Comparison of ENCODE assay signal across 8 cellular contexts in genomic region chr12:64450711-64451486, GRCh38. TPM values are rescaled to one million over a fixed set of nuclear protein-coding genes. Genes with fewer than 3 reads are reported as not detected.
A peak's percentile ranks its signal among the peaks of the same experiment; 100 is the strongest.
DNase-seq lines count a peak whose midpoint lies in the region; ATAC-seq and TF ChIP-seq lines count a peak whose summit lies in the region.

No MANE protein-coding gene starts in this region.

- peaks cover 13 to 34% of the 10 kb centered on the region in 2 donors for H3K4me1 ChIP-seq in adrenal gland (replicated peaks in 1 of 2)
- peaks cover 8% of the 10 kb centered on the region for H3K4me1 ChIP-seq in stomach smooth muscle (ENCODE audit: control insufficient read depth, insufficient read depth, low read length)

- no peak for TF ChIP-seq CTCF in adrenal gland (IDR thresholded peaks at IDR 0.05)

- ATAC-seq in GM18873 (IDR thresholded peaks at IDR 0.05; ENCODE audit: low FRiP score, unreplicated experiment), result no peak

- H3K4me3 ChIP-seq in adrenal gland (peak overlapping the region in 3 of 4 donors; percentile 89 to 98 (median 98)), stomach smooth muscle (ENCODE audit: low read length in 2 of 2) (peak overlapping the region; percentile 97)

- H3K27ac ChIP-seq in adrenal gland (peak overlapping the region in 2 of 5 donors; percentile 6 to 99), stomach smooth muscle (ENCODE audit: low read length) (peak overlapping the region; percentile 81)

- peak overlapping the region; percentile 88 to 93 for H3K9ac ChIP-seq in stomach smooth muscle (ENCODE audit: low read length in 2 of 2)

- no peak for TF ChIP-seq POLR2A in adrenal gland (IDR thresholded peaks at IDR 0.05)

- 21 to 26% (median 24%) methylated on average over 8 of the region's 8 CpGs for WGBS in adrenal gland, 4 donors

- intact Hi-C loops in adrenal gland (cut with DNase I), result no loop called here

- DNase-seq in A172 (ENCODE audit: low spot score) (peak; percentile 26), GM03348 (ENCODE audit: low spot score) (peak; percentile 13), NCI-H510A (lab: John Stamatoyannopoulos, UW) (peak; percentile 2), adrenal gland (no peak), islet precursor cell (peak; percentile 63), T-helper 9 cell (no peak)

- no peaks in the 10 kb centered on the region for H3K27me3 ChIP-seq in adrenal gland
- H3K27me3 ChIP-seq in stomach smooth muscle (ENCODE audit: control insufficient read depth in 1 of 2, insufficient read depth in 2 of 2, low read length in 2 of 2), result no peaks in the 10 kb centered on the region

- no peaks in the 10 kb centered on the region for H3K9me3 ChIP-seq in adrenal gland (replicated peaks in 1 of 3)
- H3K9me3 ChIP-seq in stomach smooth muscle (ENCODE audit: control insufficient read depth in 2 of 2, low read length in 2 of 2), result no peaks in the 10 kb centered on the region

- H3K36me3 ChIP-seq in adrenal gland (replicated peaks in 1 of 2) (peaks cover 0 to 28% of the 10 kb centered on the region in 2 donors), stomach smooth muscle (ENCODE audit: control insufficient read depth in 2 of 2, insufficient read depth in 2 of 2, low read length in 2 of 2) (peaks cover 4 to 6% of the 10 kb centered on the region in 2 donors)

RNA-seq across cellular contexts. Expression of gene TBK1, which starts 1.0 kb away (rescaled TPM):
- 40.9 and 43.8 TPM in 2 replicates for total RNA-seq in A172 (2014; rRNA removed; shearing (Covaris generic))
- total RNA-seq in adrenal gland, result 10 to 100 TPM; 19.0 to 38.3 (median 25.5) TPM
- polyA plus RNA-seq in adrenal gland, result 10 to 100 TPM; 16.0 to 48.3 (median 18.6) TPM

RNA-seq across cellular contexts. Expression of gene XPOT, which starts 46.7 kb away (rescaled TPM):
- 81.7 and 97.4 TPM in 2 replicates for total RNA-seq in A172 (2014; rRNA removed; shearing (Covaris generic))
- total RNA-seq in adrenal gland, result 10 to 100 TPM; 30.6 to 59.1 (median 47.5) TPM
- 10 to 100 TPM; 12.4 to 59.6 (median 14.7) TPM for polyA plus RNA-seq in adrenal gland

Comparison
In these comparisons a context has a peak if more than half of its experiments do, and no peak if none do; other contexts are left out.
1. DNase-seq: peak in A172 (single experiment), GM03348 (single experiment), NCI-H510A (single experiment) and islet precursor cell (single experiment); none in adrenal gland (0 of 7) and T-helper 9 cell (single experiment).